8 cellular contexts compared by ENCODE assay signal in the genomic region with DNA sequence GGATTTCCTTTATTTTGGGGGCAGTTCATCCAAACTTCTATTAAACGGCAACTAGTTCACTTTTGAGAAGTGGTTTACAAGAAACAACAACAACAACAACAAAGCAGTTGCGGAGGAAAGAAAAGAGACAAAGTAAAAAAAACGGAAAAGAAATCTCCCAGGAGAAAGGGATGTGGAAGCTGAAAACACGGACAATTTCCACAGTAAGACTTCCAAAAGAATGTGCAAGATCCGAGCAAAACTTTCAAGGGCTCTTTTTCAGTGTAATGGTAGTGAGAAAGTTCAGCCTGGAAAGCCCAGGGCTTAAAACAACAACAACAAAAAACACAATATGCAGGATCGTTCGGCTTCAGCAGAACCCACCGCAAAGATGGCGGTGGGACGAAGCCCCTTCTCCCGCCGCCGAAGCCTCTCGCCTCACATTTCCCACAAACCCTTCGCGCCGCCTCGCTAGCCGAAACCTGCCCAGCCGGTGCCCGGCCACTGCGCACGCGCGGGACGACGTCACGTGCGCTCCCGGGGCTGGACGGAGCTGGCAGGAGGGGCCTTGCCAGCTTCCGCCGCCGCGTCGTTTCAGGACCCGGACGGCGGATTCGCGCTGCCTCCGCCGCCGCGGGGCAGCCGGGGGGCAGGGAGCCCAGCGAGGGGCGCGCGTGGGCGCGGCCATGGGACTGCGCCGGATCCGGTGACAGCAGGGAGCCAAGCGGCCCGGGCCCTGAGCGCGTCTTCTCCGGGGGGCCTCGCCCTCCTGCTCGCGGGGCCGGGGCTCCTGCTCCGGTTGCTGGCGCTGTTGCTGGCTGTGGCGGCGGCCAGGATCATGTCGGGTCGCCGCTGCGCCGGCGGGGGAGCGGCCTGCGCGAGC. TPM values are rescaled to one million over a fixed set of nuclear protein-coding genes. Genes with fewer than 3 reads are reported as not detected.
A peak's percentile ranks its signal among the peaks of the same experiment; 100 is the strongest.
DNase-seq lines count a peak whose midpoint lies in the region; ATAC-seq and TF ChIP-seq lines count a peak whose summit lies in the region.

A gene (plus strand): TSS at position 553 of the 862 bp plus-strand sequence. CDS start 265 bp downstream, at position 818.

- H3K36me3 ChIP-seq in GM23338 (ENCODE audit: insufficient read depth) (no peaks in the 10 kb centered on the region), fibroblast of lung (ENCODE audit: control insufficient read depth, insufficient read depth, low read length) (no peaks in the 10 kb centered on the region)
- H3K36me3 ChIP-seq in naive thymus-derived CD4-positive, alpha-beta T cell (ENCODE audit: control insufficient read depth in 2 of 3, insufficient read depth in 3 of 3, low read length in 3 of 3), result no peaks in the 10 kb centered on the region

- POLR2A ChIA-PET in RWPE1 (lab: Yijun Ruan, JAX; ENCODE audit: low non-redundant PET), result interaction anchor here (0.6 kb wide), 4 partner anchors 27 to 126 kb away, joined by 3 read pairs; a partner anchor contains a TSS
- POLR2A ChIA-PET in naive thymus-derived CD4-positive, alpha-beta T cell (lab: Charles Lee), result interaction anchor here (1.0 to 3.7 kb wide), 9 partner anchors 16 to 793 kb away, joined by 3 to 25 read pairs (median 5); a partner anchor contains a TSS

- H3K27ac ChIP-seq in GM23338 (ENCODE audit: low read depth) (peak within 1 kb of the TSS; percentile 99), RWPE1 (peak within 1 kb of the TSS; percentile 94), fibroblast of lung (ENCODE audit: insufficient read depth, low read length) (peak within 1 kb of the TSS; percentile 88)
- peak within 1 kb of the TSS; percentile 92 for H3K27ac ChIP-seq in naive thymus-derived CD4-positive, alpha-beta T cell (ENCODE audit: low read depth, low read length)

- H3K9ac ChIP-seq in fibroblast of lung (ENCODE audit: insufficient read depth, low read length), result peak within 1 kb of the TSS; percentile 86

- no peaks in the 10 kb centered on the region for H3K9me3 ChIP-seq in fibroblast of lung (ENCODE audit: control insufficient read depth, insufficient read depth, low read depth, low read length)
- no peaks in the 10 kb centered on the region for H3K9me3 ChIP-seq in naive thymus-derived CD4-positive, alpha-beta T cell (ENCODE audit: control insufficient read depth in 2 of 3, low read length in 3 of 3)

- peak within 1 kb of the TSS; percentile 99 for H3K27ac Mint-ChIP-seq in GM23338
- H3K27ac Mint-ChIP-seq in activated T-helper 17 cell treated with anti-CD3 and anti-CD28 coated beads, Interleukin-2, amount 50 U/mL, for 72 hours, result peak within 1 kb of the TSS; percentile 94
- peak within 1 kb of the TSS; percentile 92 to 100 (median 96) for H3K27ac Mint-ChIP-seq in naive thymus-derived CD4-positive, alpha-beta T cell
- H3K27ac Mint-ChIP-seq in stimulated activated memory B cell treated with anti-CD40 and anti-IgM and Interleukin-4, amounts not matched to agents 10 μg/mL and 1 μg/mL and 100 μg/mL, for 72 hours, result peak within 1 kb of the TSS; percentile 98

- CTCF ChIA-PET in RWPE1 (lab: Yijun Ruan, JAX), result interaction anchor here (2.2 kb wide), 1 partner anchor 40 kb away, joined by 9 read pairs; no protein-coding TSS in a partner anchor
- CTCF ChIA-PET in naive thymus-derived CD4-positive, alpha-beta T cell (lab: Charles Lee), result interaction anchor here (1.4 to 2.1 kb wide), 2 partner anchors 39 to 110 kb away, joined by 3 to 7 read pairs; no protein-coding TSS in a partner anchor

- H3K27me3 ChIP-seq in GM23338 (ENCODE audit: insufficient read depth) (no peaks in the 10 kb centered on the region), fibroblast of lung (ENCODE audit: control insufficient read depth, insufficient read depth, low read length) (no peaks in the 10 kb centered on the region)
- H3K27me3 ChIP-seq in naive thymus-derived CD4-positive, alpha-beta T cell (ENCODE audit: control insufficient read depth in 2 of 2, insufficient read depth in 2 of 2, low read length in 2 of 2), result no peaks in the 10 kb centered on the region

- H3K79me2 ChIP-seq in GM23338 (replicated peaks; ENCODE audit: insufficient read depth), result peaks cover 57% of the 10 kb centered on the region
- H3K79me2 ChIP-seq in fibroblast of lung (ENCODE audit: control insufficient read depth, insufficient read depth, low read length), result peaks cover 47% of the 10 kb centered on the region

- peak within 1 kb of the TSS; percentile 52; the same call in 1 of the 2 replicates for H2AFZ ChIP-seq in GM23338
- H2AFZ ChIP-seq in fibroblast of lung (ENCODE audit: low read length), result peak within 1 kb of the TSS; percentile 87

- ATAC-seq in GM23338, result peak; percentile 81
- peak; percentile 75 for ATAC-seq in activated T-helper 17 cell treated with anti-CD3 and anti-CD28 coated beads, Interleukin-2, amount 50 U/mL, for 72 hours (replicated peaks)
- peak; percentile 87 for ATAC-seq in naive thymus-derived CD4-positive, alpha-beta T cell
- peak; percentile 90 for ATAC-seq in stimulated activated memory B cell treated with anti-CD40 and anti-IgM and Interleukin-4, amounts not matched to agents 10 μg/mL and 1 μg/mL and 100 μg/mL, for 72 hours

- H3K4me3 ChIP-seq in GM23338 (peak within 1 kb of the TSS; percentile 55), fibroblast of lung (replicated peaks in 1 of 4; ENCODE audit: control extremely low read depth in 1 of 4, insufficient read depth in 1 of 4, low read depth in 3 of 4, low read length in 4 of 4) (peak within 1 kb of the TSS; percentile 67 to 99 (median 94))
- peak within 1 kb of the TSS; percentile 87 for H3K4me3 ChIP-seq in naive thymus-derived CD4-positive, alpha-beta T cell (ENCODE audit: low read length)

- no peak for TF ChIP-seq CTCF in GM23338 (conservative IDR thresholded peaks at IDR 0.05; ENCODE audit: low read depth in 2 of 2)
- TF ChIP-seq CTCF in RWPE1 (conservative IDR thresholded peaks at IDR 0.05; ENCODE audit: low read depth), result no peak
- TF ChIP-seq CTCF in fibroblast of lung (conservative IDR thresholded peaks at IDR 0.05 in 1 of 2, IDR thresholded peaks at IDR 0.05 in 1 of 2; ENCODE audit: low read depth in 1 of 2, low read length in 2 of 2), result no peak

- peak within 1 kb of the TSS; percentile 95 for H3K4me3 Mint-ChIP-seq in GM23338
- H3K4me3 Mint-ChIP-seq in activated T-helper 17 cell treated with anti-CD3 and anti-CD28 coated beads, Interleukin-2, amount 50 U/mL, for 72 hours, result peak within 1 kb of the TSS; percentile 95
- peak within 1 kb of the TSS; percentile 95 to 100 (median 98) for H3K4me3 Mint-ChIP-seq in naive thymus-derived CD4-positive, alpha-beta T cell
- H3K4me3 Mint-ChIP-seq in stimulated activated memory B cell treated with anti-CD40 and anti-IgM and Interleukin-4, amounts not matched to agents 10 μg/mL and 1 μg/mL and 100 μg/mL, for 72 hours, result peak within 1 kb of the TSS; percentile 96

- H3F3A ChIP-seq in GM23338 (replicated peaks; ENCODE audit: low read depth), result 0 out of 2 replicates have a peak, but pooled peaks cover 7% of the 10 kb centered on the region

- H3K36me3 Mint-ChIP-seq in GM23338 (ENCODE audit: low read depth), result peaks cover 17% of the 10 kb centered on the region
- peaks cover 53% of the 10 kb centered on the region for H3K36me3 Mint-ChIP-seq in activated T-helper 17 cell treated with anti-CD3 and anti-CD28 coated beads, Interleukin-2, amount 50 U/mL, for 72 hours (ENCODE audit: low read depth)
- H3K36me3 Mint-ChIP-seq in naive thymus-derived CD4-positive, alpha-beta T cell, result peaks cover 0 to 17% (median 5%) of the 10 kb centered on the region in 5 donors
- H3K36me3 Mint-ChIP-seq in stimulated activated memory B cell treated with anti-CD40 and anti-IgM and Interleukin-4, amounts not matched to agents 10 μg/mL and 1 μg/mL and 100 μg/mL, for 72 hours, result peaks cover 13% of the 10 kb centered on the region

- H3K27me3 Mint-ChIP-seq in GM23338 (ENCODE audit: insufficient read depth, low read depth, poor library complexity), result peaks cover 3% of the 10 kb centered on the region
- no peaks in the 10 kb centered on the region for H3K27me3 Mint-ChIP-seq in activated T-helper 17 cell treated with anti-CD3 and anti-CD28 coated beads, Interleukin-2, amount 50 U/mL, for 72 hours
- H3K27me3 Mint-ChIP-seq in naive thymus-derived CD4-positive, alpha-beta T cell, result no peaks in the 10 kb centered on the region
- H3K27me3 Mint-ChIP-seq in stimulated activated memory B cell treated with anti-CD40 and anti-IgM and Interleukin-4, amounts not matched to agents 10 μg/mL and 1 μg/mL and 100 μg/mL, for 72 hours, result no peaks in the 10 kb centered on the region

- DNase-seq in EH (ENCODE audit: low read depth), result peak; percentile 92
- DNase-seq in GM23338 (ENCODE audit: low spot score), result peak; percentile 97
- peak; percentile 92 for DNase-seq in LHCN-M2 (ENCODE audit: low read depth)
- peak; percentile 97 for DNase-seq in RWPE1 (ENCODE audit: low spot score)
- DNase-seq in fibroblast of lung (ENCODE audit: low read depth in 2 of 2), result peak; percentile 89 to 94
- peak; percentile 86 to 97 (median 92) for DNase-seq in naive thymus-derived CD4-positive, alpha-beta T cell

- H4K20me1 ChIP-seq in GM23338 (replicated peaks; ENCODE audit: insufficient read depth), result peaks cover 33% of the 10 kb centered on the region
- no peaks in the 10 kb centered on the region for H4K20me1 ChIP-seq in fibroblast of lung (ENCODE audit: control insufficient read depth, extremely low read depth, insufficient read depth, low read length)

- H3K9me2 ChIP-seq in GM23338 (ENCODE audit: insufficient read depth), result no peaks in the 10 kb centered on the region

- H3K4me1 ChIP-seq in GM23338 (ENCODE audit: insufficient read depth) (peaks cover 29% of the 10 kb centered on the region), fibroblast of lung (ENCODE audit: control insufficient read depth, extremely low read depth, insufficient read depth, low read length) (peaks cover 5% of the 10 kb centered on the region)
- peaks cover 27 to 37% of the 10 kb centered on the region in 2 donors for H3K4me1 ChIP-seq in naive thymus-derived CD4-positive, alpha-beta T cell (ENCODE audit: control insufficient read depth in 2 of 2, insufficient read depth in 2 of 2, low read length in 2 of 2)

- intact Hi-C loops in naive thymus-derived CD4-positive, alpha-beta T cell (cut with micrococcal nuclease), result loop anchor here (1.0 to 10.0 kb wide), 22 partner anchors 15 to 1904 kb away; a partner anchor contains a TSS

- H3K4me1 Mint-ChIP-seq in GM23338, result peaks cover 37% of the 10 kb centered on the region
- H3K4me1 Mint-ChIP-seq in activated T-helper 17 cell treated with anti-CD3 and anti-CD28 coated beads, Interleukin-2, amount 50 U/mL, for 72 hours, result peaks cover 40% of the 10 kb centered on the region
- peaks cover 38 to 73% (median 69%) of the 10 kb centered on the region in 7 donors for H3K4me1 Mint-ChIP-seq in naive thymus-derived CD4-positive, alpha-beta T cell
- peaks cover 58% of the 10 kb centered on the region for H3K4me1 Mint-ChIP-seq in stimulated activated memory B cell treated with anti-CD40 and anti-IgM and Interleukin-4, amounts not matched to agents 10 μg/mL and 1 μg/mL and 100 μg/mL, for 72 hours

- no peaks in the 10 kb centered on the region for H3K9me3 Mint-ChIP-seq in GM23338
- no peaks in the 10 kb centered on the region for H3K9me3 Mint-ChIP-seq in activated T-helper 17 cell treated with anti-CD3 and anti-CD28 coated beads, Interleukin-2, amount 50 U/mL, for 72 hours
- H3K9me3 Mint-ChIP-seq in naive thymus-derived CD4-positive, alpha-beta T cell, result peaks cover 0 to 7% (median 0%) of the 10 kb centered on the region in 11 donors
- no peaks in the 10 kb centered on the region for H3K9me3 Mint-ChIP-seq in stimulated activated memory B cell treated with anti-CD40 and anti-IgM and Interleukin-4, amounts not matched to agents 10 μg/mL and 1 μg/mL and 100 μg/mL, for 72 hours

- peak within 1 kb of the TSS; percentile 78 for H3K4me2 ChIP-seq in GM23338
- peak within 1 kb of the TSS; percentile 98 for H3K4me2 ChIP-seq in fibroblast of lung (ENCODE audit: extremely low read depth, insufficient read depth, low read length)

RNA-seq across cellular contexts. Expression of the gene that starts here (rescaled TPM):
- total RNA-seq in GM23338 (2014; rRNA removed; shearing (Covaris generic)), result 82.4 and 85.5 TPM in 2 replicates
- polyA plus RNA-seq in GM23338 (2016; fragmentation: Nextera tagmentation; extraction: Ambion mirVana), result 21.3 and 23.5 TPM in 2 replicates
- 27.5 and 30.6 TPM in 2 replicates for total RNA-seq in LHCN-M2 (2014; rRNA removed)
- polyA plus RNA-seq in LHCN-M2 (2012), result 9.8 TPM
- total RNA-seq in activated T-helper 17 cell treated with anti-CD3 and anti-CD28 coated beads, Interleukin-2, amount 50 U/mL, for 72 hours, result 10 to 100 TPM; 25.6 to 30.7 TPM
- 57.5 and 61.6 TPM in 2 replicates for total RNA-seq in fibroblast of lung
- 31.8 and 44.6 TPM in 2 replicates for polyA plus RNA-seq in fibroblast of lung
- polyA plus RNA-seq in fibroblast of lung (2012), result 21.3 and 26.6 TPM in 2 replicates
- polyA minus RNA-seq in fibroblast of lung (ENCODE audit: low replicate concordance), result 12.7 and 13.1 TPM in 2 replicates
- total RNA-seq in naive thymus-derived CD4-positive, alpha-beta T cell, result 10 to 100 TPM; 35.0 to 57.3 (median 41.5) TPM
- 10 to 100 TPM; 15.8 to 23.7 TPM for polyA plus RNA-seq in naive thymus-derived CD4-positive, alpha-beta T cell

Comparison
In these comparisons a context has a peak if more than half of its experiments do, and no peak if none do; other contexts are left out.
1. Peak in every context shown above with its lines: DNase-seq, ATAC-seq, H3K4me3 ChIP-seq and H3K27ac ChIP-seq.